In genomic region chr20:34744847-34745246, GRCh38 we compare ENCODE assay signal across 27 cellular contexts.
"Had no signal": no experiment of that assay in that cellular context is flagged by ENCODE, and none has a peak within 500 bp of the region (broad histone marks: within the 10 kb centered on the region; RNA-seq: fewer than 3 reads in every experiment).

No MANE protein-coding gene starts in this region.

- ATAC-seq: activated T-cell treated with anti-CD3 and anti-CD28 coated beads, Interleukin-2, amount 50 U/mL, for 4 hours; activated T-helper 17 cell treated with anti-CD3 and anti-CD28 coated beads, Interleukin-2, amount 50 U/mL, for 72 hours; PC-3; T-cell had no signal

- H3K27ac ChIP-seq: KMS-11, SK-N-MC had no signal

- DNase-seq: activated B cell treated with CpG ODN at 0.5 μM for 24 hours; activated CD4-positive, alpha-beta memory T cell treated with anti-CD3 and anti-CD28 coated beads for 36 hours; activated CD4-positive, alpha-beta T cell treated with anti-CD3 and anti-CD28 coated beads for 1 hour; activated CD4-positive, alpha-beta T cell treated with anti-CD3 and anti-CD28 coated beads, Interleukin-2, amount 10 ng/mL, durations not matched to agents 7 days and 5 days; activated CD8-positive, alpha-beta memory T cell treated with anti-CD3 and anti-CD28 coated beads for 24 hours; activated gamma-delta T cell; activated naive CD4-positive, alpha-beta T cell treated with anti-CD3 and anti-CD28 coated beads for 36 hours; activated T-cell treated with anti-CD3 and anti-CD28 coated beads, Interleukin-2, amount 50 U/mL, for 4 hours; amygdala; NCI-H1092; NCI-H1417 treated with DMSO at 0.1 percent for 48 hours; NCI-H1694; NCI-H2081; NCI-H510A treated with DMSO at 0.1 percent for 48 hours; NCI-H69; PC-3; T-cell; T-helper 2 cell; T1000 had no signal

- H3K4me1 Mint-ChIP-seq: activated B cell treated with CpG ODN at 0.5 μM for 24 hours; activated T-helper 17 cell treated with anti-CD3 and anti-CD28 coated beads, Interleukin-2, amount 50 U/mL, for 72 hours; brain; T-cell had no signal

- H3K4me3 Mint-ChIP-seq: activated B cell treated with CpG ODN at 0.5 μM for 24 hours; activated CD4-positive, alpha-beta memory T cell treated with anti-CD3 and anti-CD28 coated beads for 36 hours; activated CD4-positive, alpha-beta T cell treated with anti-CD3 and anti-CD28 coated beads, Interleukin-2, amount 10 ng/mL, durations not matched to agents 7 days and 5 days; activated naive CD4-positive, alpha-beta T cell treated with anti-CD3 and anti-CD28 coated beads for 36 hours; activated naive CD8-positive, alpha-beta T cell; activated T-cell treated with anti-CD3 and anti-CD28 coated beads, Interleukin-2, amount 50 U/mL, for 4 hours; activated T-helper 17 cell treated with anti-CD3 and anti-CD28 coated beads, Interleukin-2, amount 50 U/mL, for 72 hours; brain; T-cell had no signal

- H3K4me3 ChIP-seq: SK-N-MC had no signal

- FAIRE-seq: astrocyte, RCC 7860, TTC549 had no signal

- H3K27me3 Mint-ChIP-seq: activated B cell treated with CpG ODN at 0.5 μM for 24 hours; activated CD4-positive, alpha-beta memory T cell treated with anti-CD3 and anti-CD28 coated beads for 36 hours; activated CD4-positive, alpha-beta T cell treated with anti-CD3 and anti-CD28 coated beads, Interleukin-2, amount 10 ng/mL, durations not matched to agents 7 days and 5 days; activated naive CD8-positive, alpha-beta T cell; activated T-helper 17 cell treated with anti-CD3 and anti-CD28 coated beads, Interleukin-2, amount 50 U/mL, for 72 hours; brain; T-cell had no signal

- H3K9me3 Mint-ChIP-seq: activated B cell treated with CpG ODN at 0.5 μM for 24 hours; activated CD4-positive, alpha-beta memory T cell treated with anti-CD3 and anti-CD28 coated beads for 36 hours; activated CD4-positive, alpha-beta T cell treated with anti-CD3 and anti-CD28 coated beads, Interleukin-2, amount 10 ng/mL, durations not matched to agents 7 days and 5 days; activated naive CD4-positive, alpha-beta T cell treated with anti-CD3 and anti-CD28 coated beads for 36 hours; activated T-cell treated with anti-CD3 and anti-CD28 coated beads, Interleukin-2, amount 50 U/mL, for 4 hours; activated T-helper 17 cell treated with anti-CD3 and anti-CD28 coated beads, Interleukin-2, amount 50 U/mL, for 72 hours; brain; T-cell had no signal

- H3K27ac Mint-ChIP-seq: activated B cell treated with CpG ODN at 0.5 μM for 24 hours; activated CD4-positive, alpha-beta memory T cell treated with anti-CD3 and anti-CD28 coated beads for 36 hours; activated CD4-positive, alpha-beta T cell treated with anti-CD3 and anti-CD28 coated beads, Interleukin-2, amount 10 ng/mL, durations not matched to agents 7 days and 5 days; activated naive CD4-positive, alpha-beta T cell treated with anti-CD3 and anti-CD28 coated beads for 36 hours; activated naive CD8-positive, alpha-beta T cell; activated T-helper 17 cell treated with anti-CD3 and anti-CD28 coated beads, Interleukin-2, amount 50 U/mL, for 72 hours; T-cell had no signal
